Comparison of ENCODE assay signal across 17 cellular contexts in the genomic region with DNA sequence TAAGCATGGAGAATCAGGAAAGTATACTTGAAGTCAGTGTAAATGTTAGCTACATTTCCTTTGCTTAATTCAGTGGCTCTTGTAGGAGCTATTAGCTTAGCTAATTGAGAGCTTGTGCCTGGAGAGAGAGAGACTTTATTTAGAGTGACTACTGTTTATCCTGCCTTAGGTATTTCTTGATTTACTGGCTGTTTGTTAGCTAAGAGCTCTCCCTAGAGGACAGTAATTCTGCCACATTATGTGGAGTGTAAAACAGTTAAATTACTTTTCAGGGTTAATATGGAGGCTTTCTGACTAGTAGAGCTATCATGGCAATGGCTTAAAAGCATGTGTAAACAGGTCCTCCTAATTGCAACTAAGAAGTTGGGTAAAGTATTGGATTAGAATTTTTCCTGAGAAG.
"Had no signal": no experiment of that assay in that cellular context is flagged by ENCODE, and none has a peak within 500 bp of the region (broad histone marks: within the 10 kb centered on the region; RNA-seq: fewer than 3 reads in every experiment).

No MANE protein-coding gene starts in this region.

- H3K4me3 ChIP-seq: adrenal gland, cardiac muscle cell, dorsolateral prefrontal cortex, esophagus muscularis mucosa, pancreas, sigmoid colon, spleen, suprapubic skin had no signal

- DNase-seq: activated CD4-positive, alpha-beta T cell treated with anti-CD3 and anti-CD28 coated beads for 1 hour; activated CD4-positive, alpha-beta T cell treated with anti-CD3 and anti-CD28 coated beads, Interleukin-2, amount 50 U/mL, for 48 hours; activated T-cell treated with anti-CD3 and anti-CD28 coated beads, Interleukin-2, amount 50 U/mL, for 1 hour; adrenal gland; dorsolateral prefrontal cortex; islet precursor cell; midbrain; pancreas; sigmoid colon; spleen; T-helper 9 cell; trophoblast cell had no signal

- H3K9me3 Mint-ChIP-seq: activated naive CD4-positive, alpha-beta T cell treated with anti-CD3 and anti-CD28 coated beads, Interleukin-2, amount 50 U/mL, for 24 hours; stimulated activated naive CD8-positive, alpha-beta T cell treated with anti-CD3 and anti-CD28 coated beads, Interleukin-15, Interleukin-2, amounts not matched to agents 100 ng/mL and 50 ng/mL, for 24 hours had no signal

- H3K9me3 ChIP-seq: adrenal gland, esophagus muscularis mucosa, pancreas, spleen, suprapubic skin had no signal

- H3K4me3 Mint-ChIP-seq: activated naive CD4-positive, alpha-beta T cell treated with anti-CD3 and anti-CD28 coated beads, Interleukin-2, amount 50 U/mL, for 24 hours; stimulated activated naive CD8-positive, alpha-beta T cell treated with anti-CD3 and anti-CD28 coated beads, Interleukin-15, Interleukin-2, amounts not matched to agents 100 ng/mL and 50 ng/mL, for 24 hours had no signal

- H3K27me3 ChIP-seq: cardiac muscle cell, esophagus muscularis mucosa, sigmoid colon, spleen, suprapubic skin had no signal

- H3K36me3 ChIP-seq: adrenal gland, cardiac muscle cell, esophagus muscularis mucosa, pancreas, sigmoid colon, spleen, suprapubic skin had no signal

- H3K36me3 Mint-ChIP-seq: activated naive CD4-positive, alpha-beta T cell treated with anti-CD3 and anti-CD28 coated beads, Interleukin-2, amount 50 U/mL, for 24 hours had no signal

- H3K27me3 Mint-ChIP-seq: activated naive CD4-positive, alpha-beta T cell treated with anti-CD3 and anti-CD28 coated beads, Interleukin-2, amount 50 U/mL, for 24 hours; stimulated activated naive CD8-positive, alpha-beta T cell treated with anti-CD3 and anti-CD28 coated beads, Interleukin-15, Interleukin-2, amounts not matched to agents 100 ng/mL and 50 ng/mL, for 24 hours had no signal

- ATAC-seq: pancreas had no signal

- H3K27ac Mint-ChIP-seq: activated naive CD4-positive, alpha-beta T cell treated with anti-CD3 and anti-CD28 coated beads, Interleukin-2, amount 50 U/mL, for 24 hours; stimulated activated naive CD8-positive, alpha-beta T cell treated with anti-CD3 and anti-CD28 coated beads, Interleukin-15, Interleukin-2, amounts not matched to agents 100 ng/mL and 50 ng/mL, for 24 hours had no signal

- H3K27ac ChIP-seq: adrenal gland, cardiac muscle cell, dorsolateral prefrontal cortex, esophagus muscularis mucosa, pancreas, sigmoid colon, spleen, suprapubic skin had no signal

- H3K4me1 ChIP-seq: adrenal gland, esophagus muscularis mucosa, pancreas, sigmoid colon, spleen, suprapubic skin had no signal

- H3K4me1 Mint-ChIP-seq: activated naive CD4-positive, alpha-beta T cell treated with anti-CD3 and anti-CD28 coated beads, Interleukin-2, amount 50 U/mL, for 24 hours had no signal
